In genomic region chr6:141464490-141464889, GRCh38 we compare ENCODE assay signal across 1 cellular context.
TF ChIP-seq lines count a peak whose summit lies in the region.

No MANE protein-coding gene starts in this region.

TF ChIP-seq in GM23338, 12 proteins besides CTCF, POLR2A, EP300 and RAD21 (continued from another document):
- TF ChIP-seq ZNF462 (CRISPR knock-in tag; IDR thresholded peaks at IDR 0.05) (no peak), ZNF114 (CRISPR knock-in tag; IDR thresholded peaks at IDR 0.05) (no peak), NANOG (IDR thresholded peaks at IDR 0.05; ENCODE audit: borderline replicate concordance) (no peak)
TF ChIP-seq in GM23338: peak in this region for 0.
